3 cellular contexts compared by ENCODE assay signal in the genomic region with DNA sequence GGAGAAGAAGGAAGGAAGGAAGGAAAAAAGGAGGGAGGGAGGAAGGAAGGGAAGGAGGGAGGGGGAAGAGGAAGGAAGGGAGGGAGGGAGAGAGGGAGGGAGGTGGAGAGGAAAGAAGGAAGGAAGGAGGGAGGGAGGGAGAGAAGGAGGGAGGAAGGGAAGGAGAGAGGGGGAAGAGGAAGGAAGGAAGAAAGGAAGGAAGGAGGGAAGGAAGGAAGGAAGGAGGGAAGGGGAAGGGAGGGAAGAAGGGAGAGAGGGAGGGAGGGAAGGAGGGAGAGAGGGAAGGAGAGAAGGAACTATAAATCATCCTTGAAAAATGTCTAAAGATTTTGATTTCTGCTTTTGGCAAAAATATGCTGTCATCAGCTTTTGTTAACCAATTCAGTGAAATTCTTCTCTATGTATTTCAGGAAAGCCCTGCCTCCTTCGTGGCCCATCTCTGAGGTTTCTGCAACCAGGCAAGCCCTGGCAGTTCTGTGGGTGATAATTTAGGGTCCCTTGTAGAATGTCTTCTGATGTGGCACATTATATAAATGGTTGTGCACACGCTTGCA.
TF ChIP-seq lines count a peak whose summit lies in the region.

No MANE protein-coding gene starts in this region.

TF ChIP-seq in A549, 52 proteins besides CTCF, POLR2A, EP300 and RAD21:
- TF ChIP-seq MAFK (IDR thresholded peaks at IDR 0.05; ENCODE audit: partially characterized antibody) (peak; percentile 68), RCOR1 (IDR thresholded peaks at IDR 0.05; ENCODE audit: low read depth, low read length) (no peak)

TF ChIP-seq in HEK293, 187 proteins besides CTCF, POLR2A, EP300 and RAD21:
- TF ChIP-seq ZNF302 (tag by site-specific recombination; IDR thresholded peaks at IDR 0.05; ENCODE audit: low read depth) (no peak), ZNF366 (tag by site-specific recombination; conservative IDR thresholded peaks at IDR 0.05) (peak; percentile 90)
TF ChIP-seq in HEK293: peak in this region for 1.

TF ChIP-seq in K562, 482 proteins besides CTCF, POLR2A, EP300 and RAD21:
- TF ChIP-seq C11orf30 (IDR thresholded peaks at IDR 0.05; ENCODE audit: low read depth) (peak; percentile 57; the same call in 1 of the 2 replicates), MAFG (tag; conservative IDR thresholded peaks at IDR 0.05) (peak; percentile 41), ZNF316 (IDR thresholded peaks at IDR 0.05) (peak; percentile 61), ASH1L (IDR thresholded peaks at IDR 0.05; ENCODE audit: borderline replicate concordance, low read depth, partially characterized antibody) (no peak), MAFK (IDR thresholded peaks at IDR 0.05; ENCODE audit: low read length) (peak; percentile 57), MAFF (IDR thresholded peaks at IDR 0.05; ENCODE audit: low read length) (peak; percentile 54; the same call in 1 of the 2 replicates), HDGF (IDR thresholded peaks at IDR 0.05) (no peak), ZBTB1 (CRISPR knock-in tag; IDR thresholded peaks at IDR 0.05; ENCODE audit: borderline replicate concordance, low read depth) (no peak), ZSCAN32 (CRISPR knock-in tag; IDR thresholded peaks at IDR 0.05) (no peak)
